Comparison of ENCODE assay signal across 9 cellular contexts in the genomic region with DNA sequence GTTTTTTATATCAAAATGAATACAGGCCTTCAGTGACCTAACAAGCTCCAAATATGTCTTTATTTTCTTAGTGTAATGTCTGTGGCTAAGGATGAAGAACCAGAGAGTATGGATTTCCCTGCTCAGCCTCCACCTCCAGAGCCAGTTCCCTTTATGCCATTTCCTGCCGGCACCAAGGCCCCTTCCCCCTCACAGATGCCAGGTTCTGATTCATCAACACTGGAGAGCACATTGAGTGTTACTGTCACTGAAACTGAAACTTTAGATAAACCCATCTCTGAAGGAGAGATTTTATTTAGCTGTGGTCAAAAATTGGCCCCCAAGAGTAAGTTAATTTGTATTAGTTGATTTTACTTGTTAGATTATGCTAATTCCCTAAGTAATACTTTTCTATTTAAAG.
DNase-seq lines count a peak whose midpoint lies in the region; ATAC-seq and TF ChIP-seq lines count a peak whose summit lies in the region.
"Had no signal": no experiment of that assay in that cellular context is flagged by ENCODE, and none has a peak within 500 bp of the region (broad histone marks: within the 10 kb centered on the region; RNA-seq: fewer than 3 reads in every experiment).

No MANE protein-coding gene starts in this region.

- peaks cover 32 to 45% of the 10 kb centered on the region in 2 donors for H3K36me3 Mint-ChIP-seq in CD14-positive monocyte

- H3K4me3 Mint-ChIP-seq in CD14-positive monocyte: no peak overlapping the region

- intact Hi-C loops in CD14-positive monocyte (cut with micrococcal nuclease): no loop called here

- no peaks in the 10 kb centered on the region for H3K27me3 Mint-ChIP-seq in CD14-positive monocyte (ENCODE audit: low read depth in 3 of 3)

- no peak overlapping the region for H3K27ac ChIP-seq in right atrium auricular region

- DNase-seq in CD14-positive monocyte (ENCODE audit: low spot score) (peak; percentile 46), OCI-M1 (lab: John Stamatoyannopoulos, UW) (peak; percentile 38), fibroblast of mammary gland (ENCODE audit: low read depth) (peak; percentile 48), activated gamma-delta T cell treated with Interleukin-2 at 50 U/mL for 16 hours (no peak), DMS114 treated with DMSO at 0.1 percent for 48 hours (lab: John Stamatoyannopoulos, UW; ENCODE audit: unreplicated experiment) (no peak), C1 segment of cervical spinal cord (lab: John Stamatoyannopoulos, UW) (no peak), right atrium auricular region (ENCODE audit: low spot score) (no peak)
- DNase-seq: NCI-H2171 treated with DMSO at 0.1 percent for 48 hours had no signal

- no peaks in the 10 kb centered on the region for H3K9me3 ChIP-seq in right atrium auricular region

- H3K4me3 ChIP-seq in fibroblast of mammary gland (ENCODE audit: control insufficient read depth, low read depth, low read length) (no peak overlapping the region), right atrium auricular region (no peak overlapping the region)

- H3K27me3 ChIP-seq in right atrium auricular region: no peaks in the 10 kb centered on the region

- H3K4me1 Mint-ChIP-seq in CD14-positive monocyte: peaks cover 6% of the 10 kb centered on the region

- peak overlapping the region in 3 of 7 donors; percentile 59 to 90 (median 74) for H3K27ac Mint-ChIP-seq in CD14-positive monocyte

- H3K4me1 ChIP-seq in right atrium auricular region: no peaks in the 10 kb centered on the region

- TF ChIP-seq CTCF in CD14-positive monocyte (IDR thresholded peaks at IDR 0.05) (no peak), fibroblast of mammary gland (conservative IDR thresholded peaks at IDR 0.05; ENCODE audit: control insufficient read depth, insufficient read depth, low read depth, low read length) (no peak), right atrium auricular region (IDR thresholded peaks at IDR 0.05) (no peak)

- ATAC-seq in GM18868 (IDR thresholded peaks at IDR 0.05; ENCODE audit: unreplicated experiment): peak; percentile 91

- peaks cover 0 to 2% (median 0%) of the 10 kb centered on the region in 7 donors for H3K9me3 Mint-ChIP-seq in CD14-positive monocyte

- peaks cover 46% of the 10 kb centered on the region for H3K36me3 ChIP-seq in right atrium auricular region

Comparison
In these comparisons a context has a peak if more than half of its experiments do, and no peak if none do; other contexts are left out.
1. DNase-seq: peak in CD14-positive monocyte (single experiment), OCI-M1 (single experiment) and fibroblast of mammary gland (single experiment); none in activated gamma-delta T cell treated with Interleukin-2 at 50 U/mL for 16 hours (single experiment), DMS114 treated with DMSO at 0.1 percent for 48 hours (single experiment), C1 segment of cervical spinal cord (0 of 14) and right atrium auricular region (single experiment).